Comparison of ENCODE assay signal across 1 cellular context in the genomic region with DNA sequence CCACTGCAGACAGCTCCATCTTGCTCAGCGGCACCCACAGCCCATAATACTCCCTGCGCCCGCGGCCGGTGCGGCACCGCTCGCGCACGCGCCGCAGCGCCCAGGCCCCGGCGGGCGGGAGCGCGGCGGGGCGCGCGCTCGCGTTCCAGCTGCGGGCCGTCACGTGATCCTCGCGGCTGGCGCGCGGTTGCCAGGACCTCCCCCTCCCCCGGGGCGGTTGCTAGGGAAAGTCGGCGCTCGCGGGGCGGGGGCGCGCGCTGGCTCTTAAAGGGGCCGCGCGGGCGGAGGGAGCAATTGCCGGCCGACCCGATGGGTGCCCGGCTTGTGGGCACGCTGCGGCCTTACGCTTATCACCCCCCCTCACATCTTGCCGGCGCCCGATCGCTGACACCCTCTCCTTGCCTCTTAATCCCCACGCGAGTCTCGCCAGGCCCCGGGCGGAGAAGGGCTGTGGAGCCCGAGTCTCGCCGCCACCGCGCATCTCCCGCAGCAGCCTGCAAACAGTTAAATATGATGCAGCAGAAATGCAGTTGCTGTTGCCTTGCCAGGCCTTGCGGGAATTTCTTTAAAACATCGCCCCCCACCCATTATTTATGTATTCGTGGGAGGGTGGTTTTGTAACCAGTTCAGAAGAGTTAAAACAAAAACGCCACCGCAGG.
TF ChIP-seq lines count a peak whose summit lies in the region.

CBX6 (minus strand) TSS at position 45 of the 659 bp plus-strand sequence; CDS start at position 19, 26 bp downstream.

TF ChIP-seq in K562, 482 proteins besides CTCF, POLR2A, EP300 and RAD21 (continued from another document and continues in another):
- TF ChIP-seq, protein P1, sequence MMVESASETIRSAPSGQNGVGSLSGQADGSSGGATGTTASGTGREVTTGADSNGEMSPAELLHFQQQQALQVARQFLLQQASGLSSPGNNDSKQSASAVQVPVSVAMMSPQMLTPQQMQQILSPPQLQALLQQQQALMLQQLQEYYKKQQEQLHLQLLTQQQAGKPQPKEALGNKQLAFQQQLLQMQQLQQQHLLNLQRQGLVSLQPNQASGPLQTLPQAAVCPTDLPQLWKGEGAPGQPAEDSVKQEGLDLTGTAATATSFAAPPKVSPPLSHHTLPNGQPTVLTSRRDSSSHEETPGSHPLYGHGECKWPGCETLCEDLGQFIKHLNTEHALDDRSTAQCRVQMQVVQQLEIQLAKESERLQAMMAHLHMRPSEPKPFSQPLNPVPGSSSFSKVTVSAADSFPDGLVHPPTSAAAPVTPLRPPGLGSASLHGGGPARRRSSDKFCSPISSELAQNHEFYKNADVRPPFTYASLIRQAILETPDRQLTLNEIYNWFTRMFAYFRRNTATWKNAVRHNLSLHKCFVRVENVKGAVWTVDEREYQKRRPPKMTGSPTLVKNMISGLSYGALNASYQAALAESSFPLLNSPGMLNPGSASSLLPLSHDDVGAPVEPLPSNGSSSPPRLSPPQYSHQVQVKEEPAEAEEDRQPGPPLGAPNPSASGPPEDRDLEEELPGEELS (CRISPR knock-in tag; IDR thresholded peaks at IDR 0.05; ENCODE audit: borderline replicate concordance) = no peak
- TF ChIP-seq ZNF395 (CRISPR knock-in tag; IDR thresholded peaks at IDR 0.05) (peak; percentile 58; the same call in 1 of the 2 replicates), EHMT2 (IDR thresholded peaks at IDR 0.05) (no peak), MTA3 (IDR thresholded peaks at IDR 0.05; ENCODE audit: borderline replicate concordance) (peak; percentile 36; the same call in 1 of the 2 replicates), SUPT5H (IDR thresholded peaks at IDR 0.05) (no peak), CBX5 (IDR thresholded peaks at IDR 0.05; ENCODE audit: borderline replicate concordance, low read depth) (no peak), PTTG1 (tag; IDR thresholded peaks at IDR 0.05; ENCODE audit: low read depth) (no peak), EGR1 (conservative IDR thresholded peaks at IDR 0.05) (peak; percentile 69), KDM1A (IDR thresholded peaks at IDR 0.05) (peak in 1 of 2 experiments; percentile 43; a peak in 1 of 4 replicates), ZNF644 (tag; IDR thresholded peaks at IDR 0.05; ENCODE audit: low read depth) (0 out of 2 replicates have a peak, but pooled peaks have one; percentile 57), MGA (IDR thresholded peaks at IDR 0.05) (no peak), SAP30 (IDR thresholded peaks at IDR 0.05; ENCODE audit: borderline replicate concordance, insufficient read depth, low read depth, low read length, poor library complexity, severe bottlenecking) (no peak), GTF2A2 (tag; IDR thresholded peaks at IDR 0.05) (no peak), ZNF766 (CRISPR knock-in tag; conservative IDR thresholded peaks at IDR 0.05) (peak; percentile 76), ATF1 (CRISPR knock-in tag; IDR thresholded peaks at IDR 0.05) (no peak), ATF1 (tag; IDR thresholded peaks at IDR 0.05) (peak; percentile 61), PURB (CRISPR knock-in tag; IDR thresholded peaks at IDR 0.05; ENCODE audit: low read depth) (no peak), CGGBP1 (CRISPR knock-in tag; IDR thresholded peaks at IDR 0.05) (no peak), EP400 (IDR thresholded peaks at IDR 0.05) (peak; percentile 34; the same call in 1 of the 2 replicates), ZNF24 (IDR thresholded peaks at IDR 0.05) (no peak), ETV6 (IDR thresholded peaks at IDR 0.05; ENCODE audit: borderline replicate concordance in 1 of 2, low read depth in 2 of 2, low read length in 1 of 2) (no peak), ETV6 (CRISPR knock-in tag; IDR thresholded peaks at IDR 0.05; ENCODE audit: borderline replicate concordance) (no peak), ESRRA (IDR thresholded peaks at IDR 0.05; ENCODE audit: borderline replicate concordance, low read depth) (no peak), WHSC1 (IDR thresholded peaks at IDR 0.05; ENCODE audit: low read length) (no peak), ZNF830 (CRISPR knock-in tag; IDR thresholded peaks at IDR 0.05) (no peak), XRCC3 (IDR thresholded peaks at IDR 0.05) (no peak), IRF1 (CRISPR knock-in tag; IDR thresholded peaks at IDR 0.05; ENCODE audit: borderline replicate concordance) (no peak), MXI1 (IDR thresholded peaks at IDR 0.05; ENCODE audit: low read depth, low read length) (no peak)
- TF ChIP-seq, protein P2, sequence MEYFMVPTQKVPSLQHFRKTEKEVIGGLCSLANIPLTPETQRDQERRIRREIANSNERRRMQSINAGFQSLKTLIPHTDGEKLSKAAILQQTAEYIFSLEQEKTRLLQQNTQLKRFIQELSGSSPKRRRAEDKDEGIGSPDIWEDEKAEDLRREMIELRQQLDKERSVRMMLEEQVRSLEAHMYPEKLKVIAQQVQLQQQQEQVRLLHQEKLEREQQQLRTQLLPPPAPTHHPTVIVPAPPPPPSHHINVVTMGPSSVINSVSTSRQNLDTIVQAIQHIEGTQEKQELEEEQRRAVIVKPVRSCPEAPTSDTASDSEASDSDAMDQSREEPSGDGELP (CRISPR knock-in tag; IDR thresholded peaks at IDR 0.05; ENCODE audit: borderline replicate concordance) = peak; percentile 88
- TF ChIP-seq, protein P3, sequence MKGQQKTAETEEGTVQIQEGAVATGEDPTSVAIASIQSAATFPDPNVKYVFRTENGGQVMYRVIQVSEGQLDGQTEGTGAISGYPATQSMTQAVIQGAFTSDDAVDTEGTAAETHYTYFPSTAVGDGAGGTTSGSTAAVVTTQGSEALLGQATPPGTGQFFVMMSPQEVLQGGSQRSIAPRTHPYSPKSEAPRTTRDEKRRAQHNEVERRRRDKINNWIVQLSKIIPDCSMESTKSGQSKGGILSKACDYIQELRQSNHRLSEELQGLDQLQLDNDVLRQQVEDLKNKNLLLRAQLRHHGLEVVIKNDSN (CRISPR knock-in tag; IDR thresholded peaks at IDR 0.05) = peak; percentile 83
- TF ChIP-seq, protein P4, sequence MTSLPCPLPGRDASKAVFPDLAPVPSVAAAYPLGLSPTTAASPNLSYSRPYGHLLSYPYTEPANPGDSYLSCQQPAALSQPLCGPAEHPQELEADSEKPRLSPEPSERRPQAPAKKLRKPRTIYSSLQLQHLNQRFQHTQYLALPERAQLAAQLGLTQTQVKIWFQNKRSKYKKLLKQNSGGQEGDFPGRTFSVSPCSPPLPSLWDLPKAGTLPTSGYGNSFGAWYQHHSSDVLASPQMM (CRISPR knock-in tag; IDR thresholded peaks at IDR 0.05) = no peak
- TF ChIP-seq, protein P5, sequence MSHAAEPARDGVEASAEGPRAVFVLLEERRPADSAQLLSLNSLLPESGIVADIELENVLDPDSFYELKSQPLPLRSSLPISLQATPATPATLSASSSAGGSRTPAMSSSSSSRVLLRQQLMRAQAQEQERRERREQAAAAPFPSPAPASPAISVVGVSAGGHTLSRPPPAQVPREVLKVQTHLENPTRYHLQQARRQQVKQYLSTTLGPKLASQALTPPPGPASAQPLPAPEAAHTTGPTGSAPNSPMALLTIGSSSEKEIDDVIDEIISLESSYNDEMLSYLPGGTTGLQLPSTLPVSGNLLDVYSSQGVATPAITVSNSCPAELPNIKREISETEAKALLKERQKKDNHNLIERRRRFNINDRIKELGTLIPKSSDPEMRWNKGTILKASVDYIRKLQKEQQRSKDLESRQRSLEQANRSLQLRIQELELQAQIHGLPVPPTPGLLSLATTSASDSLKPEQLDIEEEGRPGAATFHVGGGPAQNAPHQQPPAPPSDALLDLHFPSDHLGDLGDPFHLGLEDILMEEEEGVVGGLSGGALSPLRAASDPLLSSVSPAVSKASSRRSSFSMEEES (CRISPR knock-in tag; IDR thresholded peaks at IDR 0.05) = peak; percentile 98
